ENCODE assay signal across 8 cellular contexts in genomic region chr6:69795469-69796080, GRCh38. TPM values are rescaled to one million over a fixed set of nuclear protein-coding genes. Genes with fewer than 3 reads are reported as not detected.
DNase-seq lines count a peak whose midpoint lies in the region; ATAC-seq and TF ChIP-seq lines count a peak whose summit lies in the region.

No MANE protein-coding gene starts in this region.

- H3K9me3 ChIP-seq in aorta (ENCODE audit: control insufficient read depth, low read length), result no peaks in the 10 kb centered on the region

- H3K27me3 ChIP-seq in brain microvascular endothelial cell (replicated peaks) (no peaks in the 10 kb centered on the region), aorta (ENCODE audit: control insufficient read depth in 1 of 2, insufficient read depth in 2 of 2, low read length in 1 of 2) (no peaks in the 10 kb centered on the region)

- H3K27ac ChIP-seq in brain microvascular endothelial cell (no peak overlapping the region), aorta (ENCODE audit: low read depth in 1 of 2, low read length in 2 of 2) (peak overlapping the region; percentile 58 to 99)

- H3K36me3 ChIP-seq in brain microvascular endothelial cell (replicated peaks) (no peaks in the 10 kb centered on the region), aorta (ENCODE audit: control insufficient read depth in 1 of 2, insufficient read depth in 2 of 2, low read length in 1 of 2) (no peaks in the 10 kb centered on the region)

- WGBS in aorta, 2 donors, result 8 to 9% methylated on average over 5 of the region's 5 CpGs

- peaks cover 2 to 7% of the 10 kb centered on the region in 2 donors for H3K4me1 ChIP-seq in aorta (ENCODE audit: control insufficient read depth in 1 of 2, insufficient read depth in 2 of 2, low read length in 2 of 2)

- no peak for TF ChIP-seq CTCF in GM12875 (IDR thresholded peaks at IDR 0.05; ENCODE audit: borderline replicate concordance, insufficient read depth, low read depth, low read length)
- no peak for TF ChIP-seq CTCF in brain microvascular endothelial cell (IDR thresholded peaks at IDR 0.05; ENCODE audit: low read depth, low read length, missing control alignments)

- in situ Hi-C loops in KBM-7 (cut with MboI; ENCODE audit: low pct_unique_long_range_greater_than_20kb, low sequenced_read_pairs), result no loop called here
- in situ Hi-C loops in brain microvascular endothelial cell (cut with HindIII; ENCODE audit: low pct_ligation_motif_present, low sequenced_read_pairs), result no loop called here

- intact Hi-C loops in aorta (cut with DNase I), result loop anchor here in 1 of 2 donors (5.0 kb wide), 1 partner anchor 142 kb away; no protein-coding TSS in a partner anchor

- DNase-seq in KBM-7, result peak; percentile 43
- no peak for DNase-seq in brain microvascular endothelial cell
- peak; percentile 46 for DNase-seq in medulla oblongata (ENCODE audit: extremely low spot score)
- DNase-seq in aorta, result no peak
- DNase-seq in kidney glomerular epithelial cell (lab: John Stamatoyannopoulos, UW), result no peak
- no peak for DNase-seq in NCI-H146 (lab: John Stamatoyannopoulos, UW)

- H3K4me3 ChIP-seq in GM12875 (ENCODE audit: low read depth, low read length), result peak overlapping the region; percentile 89
- peak overlapping the region; percentile 90 for H3K4me3 ChIP-seq in brain microvascular endothelial cell (ENCODE audit: low read depth, low read length)
- peak overlapping the region; percentile 53 to 91 for H3K4me3 ChIP-seq in aorta (ENCODE audit: low read length in 2 of 2)

- peak; percentile 40 for ATAC-seq in GM21526 (IDR thresholded peaks at IDR 0.05; ENCODE audit: low FRiP score, unreplicated experiment)
- no peak for ATAC-seq in aorta (ENCODE audit: low FRiP score)

RNA-seq across cellular contexts. Expression of gene LMBRD1, which starts 1.2 kb away (rescaled TPM):
- total RNA-seq in aorta, result 10 to 100 TPM; 46.3 to 53.1 TPM
- polyA plus RNA-seq in aorta, result 10 to 100 TPM; 37.1 to 41.5 TPM

Comparison
In these comparisons a context has a peak if more than half of its experiments do, and no peak if none do; other contexts are left out.
1. DNase-seq: peak in KBM-7 (single experiment) and medulla oblongata (single experiment); none in brain microvascular endothelial cell (single experiment), aorta (0 of 2), kidney glomerular epithelial cell (single experiment) and NCI-H146 (single experiment).
2. Peak in every context shown above with its lines, with median percentiles within 50 percentile points of each other: H3K4me3 ChIP-seq.